In the genomic region with DNA sequence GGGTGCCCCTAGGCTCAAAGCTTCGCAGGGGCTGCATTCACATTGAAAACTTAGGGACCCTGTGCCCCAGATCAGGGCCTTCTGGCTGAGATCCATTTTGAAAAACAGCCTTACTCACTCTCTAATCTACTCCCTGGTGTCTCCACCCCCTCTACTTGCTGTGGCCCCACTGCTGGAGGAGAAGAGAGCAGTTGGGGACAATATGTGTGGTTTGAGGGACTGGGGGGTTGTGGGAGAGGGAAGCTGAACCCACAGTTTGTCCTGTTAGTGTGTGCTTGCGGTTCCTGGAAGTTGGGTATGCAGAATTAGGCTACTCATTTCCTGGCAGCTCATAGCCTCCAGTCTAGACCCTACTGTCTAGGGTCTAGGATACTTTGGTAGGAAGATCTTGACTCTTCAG, we compare ENCODE assay signal across 20 cellular contexts.
A peak's percentile ranks its signal among the peaks of the same experiment; 100 is the strongest.
DNase-seq lines count a peak whose midpoint lies in the region; ATAC-seq lines count a peak whose summit lies in the region.
"Had no signal": no experiment of that assay in that cellular context is flagged by ENCODE, and none has a peak within 500 bp of the region (broad histone marks: within the 10 kb centered on the region; RNA-seq: fewer than 3 reads in every experiment).

No MANE protein-coding gene starts in this region.

- H3K27me3 Mint-ChIP-seq in activated T-helper 17 cell treated with anti-CD3 and anti-CD28 coated beads, Interleukin-2, amount 50 U/mL, for 72 hours: no peaks in the 10 kb centered on the region
- H3K27me3 Mint-ChIP-seq: dendritic cell treated with granulocyte-macrophage colony-stimulating factor and Interleukin-4, amounts not matched to agents 40 ng/mL and 50 ng/mL, for 4 days had no signal

- ATAC-seq in activated T-helper 17 cell treated with anti-CD3 and anti-CD28 coated beads, Interleukin-2, amount 50 U/mL, for 72 hours (replicated peaks): peak; percentile 56
- no peak for ATAC-seq in GM21717 (IDR thresholded peaks at IDR 0.05; ENCODE audit: unreplicated experiment)
- ATAC-seq in esophagus mucosa: no peak
- ATAC-seq: CD8-positive, alpha-beta T cell; Right ventricle myocardium inferior had no signal

- peak overlapping the region; percentile 11 for H3K4me3 Mint-ChIP-seq in activated T-helper 17 cell treated with anti-CD3 and anti-CD28 coated beads, Interleukin-2, amount 50 U/mL, for 72 hours
- H3K4me3 Mint-ChIP-seq: CD8-positive, alpha-beta T cell; dendritic cell treated with granulocyte-macrophage colony-stimulating factor and Interleukin-4, amounts not matched to agents 40 ng/mL and 50 ng/mL, for 4 days; mesothelial cell of epicardium had no signal

- no peaks in the 10 kb centered on the region for H3K36me3 Mint-ChIP-seq in activated T-helper 17 cell treated with anti-CD3 and anti-CD28 coated beads, Interleukin-2, amount 50 U/mL, for 72 hours (ENCODE audit: low read depth)
- H3K36me3 Mint-ChIP-seq: CD8-positive, alpha-beta T cell; mesothelial cell of epicardium had no signal

- no peaks in the 10 kb centered on the region for H3K9me3 Mint-ChIP-seq in activated T-helper 17 cell treated with anti-CD3 and anti-CD28 coated beads, Interleukin-2, amount 50 U/mL, for 72 hours
- H3K9me3 Mint-ChIP-seq: CD8-positive, alpha-beta T cell; dendritic cell treated with granulocyte-macrophage colony-stimulating factor and Interleukin-4, amounts not matched to agents 40 ng/mL and 50 ng/mL, for 4 days; mesothelial cell of epicardium had no signal

- peak; percentile 4 for DNase-seq in stimulated activated CD4-positive, alpha-beta T cell treated with anti-CD3 and anti-CD28 coated beads, Interleukin-15, amount 100 ng/mL, for 24 hours
- DNase-seq in stimulated activated CD4-positive, alpha-beta T cell treated with anti-CD3 and anti-CD28 coated beads, Interleukin-12 subunit alpha, Interleukin-12 subunit beta, amount 100 ng/mL, for 4 hours: no peak
- DNase-seq in NOMO-1 treated with DMSO at 0.1 percent for 48 hours (lab: John Stamatoyannopoulos, UW; ENCODE audit: unreplicated experiment): peak; percentile 27
- DNase-seq in effector CD4-positive, alpha-beta T cell: no peak
- DNase-seq: adrenal gland; CD8-positive, alpha-beta T cell; DMS79 treated with DMSO at 0.1 percent for 48 hours; head of caudate nucleus; left ventricle myocardium inferior; NCI-H526 treated with DMSO at 0.1 percent for 48 hours; stimulated activated CD4-positive, alpha-beta T cell treated with anti-CD3 and anti-CD28 coated beads, Interleukin-2, amount 100 ng/mL, for 24 hours; stimulated activated naive CD4-positive, alpha-beta T cell treated with Interleukin-2 at 50 U/mL for 16 hours; tibial artery had no signal

- H3K27ac Mint-ChIP-seq in activated T-helper 17 cell treated with anti-CD3 and anti-CD28 coated beads, Interleukin-2, amount 50 U/mL, for 72 hours: no peak overlapping the region
- H3K27ac Mint-ChIP-seq: CD8-positive, alpha-beta T cell; dendritic cell treated with granulocyte-macrophage colony-stimulating factor and Interleukin-4, amounts not matched to agents 40 ng/mL and 50 ng/mL, for 4 days; mesothelial cell of epicardium; progenitor cell of endocrine pancreas had no signal

- H3K4me1 Mint-ChIP-seq in activated T-helper 17 cell treated with anti-CD3 and anti-CD28 coated beads, Interleukin-2, amount 50 U/mL, for 72 hours: peaks cover 20% of the 10 kb centered on the region

Comparison
In these comparisons a context has a peak if more than half of its experiments do, and no peak if none do; other contexts are left out.
1. DNase-seq: peak in stimulated activated CD4-positive, alpha-beta T cell treated with anti-CD3 and anti-CD28 coated beads, Interleukin-15, amount 100 ng/mL, for 24 hours (single experiment) and NOMO-1 treated with DMSO at 0.1 percent for 48 hours (single experiment); none in stimulated activated CD4-positive, alpha-beta T cell treated with anti-CD3 and anti-CD28 coated beads, Interleukin-12 subunit alpha, Interleukin-12 subunit beta, amount 100 ng/mL, for 4 hours (single experiment) and effector CD4-positive, alpha-beta T cell (single experiment).